ENCODE assay signal across 16 cellular contexts in the genomic region with DNA sequence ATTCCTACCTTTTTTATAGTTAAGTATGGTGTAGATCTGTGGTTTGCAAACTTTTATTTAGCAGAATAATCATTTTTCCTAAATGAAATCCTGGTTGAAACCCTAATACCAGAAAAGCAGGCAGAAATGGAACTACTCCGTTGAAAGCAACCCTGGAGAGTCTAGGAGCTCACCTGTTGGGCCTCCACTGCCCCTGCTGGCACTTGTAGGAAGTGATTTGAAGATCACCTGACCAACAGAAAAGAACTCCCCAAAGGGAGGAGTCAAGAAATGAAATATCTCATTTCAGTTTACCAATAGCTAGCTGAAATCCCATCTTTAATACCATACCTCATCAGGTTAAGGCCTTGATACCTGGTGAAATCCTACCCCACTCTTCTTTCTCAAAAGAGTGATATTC.
DNase-seq lines count a peak whose midpoint lies in the region; ATAC-seq, FAIRE-seq and TF ChIP-seq lines count a peak whose summit lies in the region.
"Had no signal": no experiment of that assay in that cellular context is flagged by ENCODE, and none has a peak within 500 bp of the region (broad histone marks: within the 10 kb centered on the region; RNA-seq: fewer than 3 reads in every experiment).

No MANE protein-coding gene starts in this region.

- no peaks in the 10 kb centered on the region for H3K9me3 ChIP-seq in GM12878 (replicated peaks; ENCODE audit: control insufficient read depth, insufficient read depth, low read length)
- no peaks in the 10 kb centered on the region for H3K9me3 ChIP-seq in adrenal gland (replicated peaks in 1 of 3)
- H3K9me3 ChIP-seq: tibial nerve had no signal

- SMC1A ChIA-PET in GM12878 (lab: Charles Lee; ENCODE audit: uncharacterized antibody, unreplicated experiment), result no interaction called here

- TF ChIP-seq RAD21 in GM12878 (IDR thresholded peaks at IDR 0.05; ENCODE audit: insufficient read depth, low read depth, low read length), result 0 out of 2 replicates have a peak, but pooled peaks have one; percentile 20

- POLR2A ChIA-PET in GM12878 (lab: Charles Lee), result no interaction called here

- intact Hi-C loops in GM12878 (cut with micrococcal nuclease; ENCODE audit: unreplicated experiment) (no loop called here), adrenal gland (cut with DNase I) (no loop called here)

- CTCF ChIA-PET in GM12878 (lab: Yijun Ruan, JAX), result interaction anchor here (0.7 kb wide), 1 partner anchor 96 kb away, joined by 3 read pairs; no protein-coding TSS in a partner anchor

- no peak for FAIRE-seq in GM12878 (lab: Jason Lieb, UNC)

- 11% methylated on average over 1 of the region's 1 CpG for WGBS in GM12878 (ENCODE audit: insufficient coverage, insufficient replicate concordance, low lambda C conversion rate, missing lambda C conversion rate)
- 55 to 91% (median 73%) methylated on average over 1 of the region's 1 CpG for WGBS in adrenal gland, 4 donors

- H2AFZ ChIP-seq in GM12878 (ENCODE audit: control insufficient read depth, low read depth, low read length), result no peak overlapping the region

- no peaks in the 10 kb centered on the region for H3K27me3 ChIP-seq in GM12878 (replicated peaks in 1 of 2; ENCODE audit: control insufficient read depth in 2 of 2, insufficient read depth in 2 of 2, low read length in 1 of 2)
- H3K27me3 ChIP-seq in adrenal gland, result no peaks in the 10 kb centered on the region
- H3K27me3 ChIP-seq: right atrium auricular region, tibial nerve had no signal

- no TSS peak for BruUV-seq in GM12878 (replicated peaks; lab: Mats Ljungman, UMichigan)

- TF ChIP-seq CTCF in GM12878 (IDR thresholded peaks at IDR 0.05 in 2 of 3, conservative IDR thresholded peaks at IDR 0.05 in 1 of 3; ENCODE audit: control insufficient read depth in 2 of 3, extremely low read depth in 1 of 3, insufficient read depth in 1 of 3, low read depth in 3 of 3, low read length in 3 of 3) (0 out of 6 replicates have a peak, but pooled peaks of 1 of the 3 experiments have one; percentile 17), adrenal gland (IDR thresholded peaks at IDR 0.05) (no peak)

- no peak overlapping the region for H3K4me2 ChIP-seq in GM12878 (ENCODE audit: control insufficient read depth, insufficient read depth)

- no peak for TF ChIP-seq POLR2A in GM12878 (IDR thresholded peaks at IDR 0.05; ENCODE audit: low read depth, low read length)
- TF ChIP-seq POLR2A in adrenal gland (IDR thresholded peaks at IDR 0.05), result no peak

- H4K20me1 ChIP-seq in GM12878 (ENCODE audit: control insufficient read depth, insufficient read depth), result no peaks in the 10 kb centered on the region

- H3K4me1 Mint-ChIP-seq in stimulated activated naive CD8-positive, alpha-beta T cell treated with anti-CD3 and anti-CD28 coated beads, Interleukin-15, amount 100 ng/mL, for 72 hours, result no peaks in the 10 kb centered on the region
- H3K4me1 Mint-ChIP-seq: activated CD4-positive, alpha-beta memory T cell treated with anti-CD3 and anti-CD28 coated beads, Interleukin-2, amount 10 ng/mL, durations not matched to agents 7 days and 5 days; activated T-helper 17 cell treated with anti-CD3 and anti-CD28 coated beads, Interleukin-2, amount 50 U/mL, for 72 hours had no signal

- RAD21 ChIA-PET in GM12878 (lab: Charles Lee; ENCODE audit: unreplicated experiment), result no interaction called here

- H3K36me3 ChIP-seq in GM12878 (ENCODE audit: control insufficient read depth in 2 of 2, insufficient read depth in 2 of 2, low read length in 1 of 2) (no peaks in the 10 kb centered on the region), adrenal gland (replicated peaks in 1 of 2) (no peaks in the 10 kb centered on the region)
- H3K36me3 ChIP-seq: right atrium auricular region, tibial nerve had no signal

- H3K4me3 ChIP-seq in GM12878 (no peak overlapping the region), adrenal gland (no peak overlapping the region)
- H3K4me3 ChIP-seq: right atrium auricular region, tibial nerve had no signal

- in situ Hi-C loops in GM12878 (cut with MboI), result no loop called here

- no peaks in the 10 kb centered on the region for H3K79me2 ChIP-seq in GM12878 (ENCODE audit: control insufficient read depth, insufficient read depth, low read length)

- TF ChIP-seq EP300 in GM12878 (IDR thresholded peaks at IDR 0.05; ENCODE audit: borderline replicate concordance in 1 of 2, control insufficient read depth in 1 of 2, low read depth in 2 of 2, low read length in 2 of 2), result no peak

- H3K9ac ChIP-seq in GM12878 (ENCODE audit: control insufficient read depth, insufficient read depth, low read length), result no peak overlapping the region

- H3K9me3 Mint-ChIP-seq in stimulated activated naive CD8-positive, alpha-beta T cell treated with anti-CD3 and anti-CD28 coated beads, Interleukin-15, amount 100 ng/mL, for 72 hours, result no peaks in the 10 kb centered on the region
- H3K9me3 Mint-ChIP-seq: activated T-helper 17 cell treated with anti-CD3 and anti-CD28 coated beads, Interleukin-2, amount 50 U/mL, for 72 hours had no signal

- H3K4me1 ChIP-seq in GM12878 (ENCODE audit: control insufficient read depth, insufficient read depth, low read length), result no peaks in the 10 kb centered on the region
- no peaks in the 10 kb centered on the region for H3K4me1 ChIP-seq in adrenal gland (replicated peaks in 1 of 2)
- H3K4me1 ChIP-seq: right atrium auricular region, tibial nerve had no signal

- H3K4me3 Mint-ChIP-seq in stimulated activated naive CD8-positive, alpha-beta T cell treated with anti-CD3 and anti-CD28 coated beads, Interleukin-15, amount 100 ng/mL, for 72 hours, result no peak overlapping the region
- H3K4me3 Mint-ChIP-seq: activated CD4-positive, alpha-beta memory T cell treated with anti-CD3 and anti-CD28 coated beads, Interleukin-2, amount 10 ng/mL, durations not matched to agents 7 days and 5 days; activated T-helper 17 cell treated with anti-CD3 and anti-CD28 coated beads, Interleukin-2, amount 50 U/mL, for 72 hours had no signal

- no peak for ATAC-seq in stimulated activated naive CD8-positive, alpha-beta T cell treated with anti-CD3 and anti-CD28 coated beads, Interleukin-15, Interleukin-2, amounts not matched to agents 100 U/mL and 50 U/mL, for 24 hours
- ATAC-seq in stimulated activated naive CD8-positive, alpha-beta T cell treated with anti-CD3 and anti-CD28 coated beads, Interleukin-15, amount 100 ng/mL, for 72 hours, result no peak
- ATAC-seq in GM12878 (peak; percentile 55), HG02981 (IDR thresholded peaks at IDR 0.05; ENCODE audit: unreplicated experiment) (no peak)
- ATAC-seq: activated T-helper 17 cell treated with anti-CD3 and anti-CD28 coated beads, Interleukin-2, amount 50 U/mL, for 72 hours had no signal

- H3K27ac Mint-ChIP-seq in stimulated activated naive CD8-positive, alpha-beta T cell treated with anti-CD3 and anti-CD28 coated beads, Interleukin-15, amount 100 ng/mL, for 72 hours, result no peak overlapping the region
- H3K27ac Mint-ChIP-seq: activated CD4-positive, alpha-beta memory T cell treated with anti-CD3 and anti-CD28 coated beads, Interleukin-2, amount 10 ng/mL, durations not matched to agents 7 days and 5 days; activated T-helper 17 cell treated with anti-CD3 and anti-CD28 coated beads, Interleukin-2, amount 50 U/mL, for 72 hours had no signal

- peak; percentile 1 for DNase-seq in stimulated activated naive CD8-positive, alpha-beta T cell treated with anti-CD3 and anti-CD28 coated beads, Interleukin-15, Interleukin-2, amounts not matched to agents 100 U/mL and 50 U/mL, for 24 hours
- DNase-seq in stimulated activated naive CD8-positive, alpha-beta T cell treated with anti-CD3 and anti-CD28 coated beads, Interleukin-15, amount 100 ng/mL, for 72 hours, result no peak
- DNase-seq in HT-29 (ENCODE audit: low spot score), result peak; percentile 25
- no peak for DNase-seq in GM12878 (ENCODE audit: low read depth, low spot score)
- DNase-seq in NCI-H345 treated with DMSO at 0.1 percent for 48 hours (lab: John Stamatoyannopoulos, UW; ENCODE audit: unreplicated experiment), result no peak
- DNase-seq in adrenal gland, result no peak
- no peak for DNase-seq in NCI-H524 (lab: John Stamatoyannopoulos, UW)
- DNase-seq: activated CD4-positive, alpha-beta memory T cell treated with anti-CD3 and anti-CD28 coated beads, Interleukin-2, amount 10 ng/mL, durations not matched to agents 7 days and 5 days; DMS79; NCI-H2029 treated with DMSO at 0.1 percent for 48 hours; stimulated activated CD4-positive, alpha-beta T cell treated with anti-CD3 and anti-CD28 coated beads, Interleukin-2, amount 100 ng/mL, for 24 hours; stimulated activated CD8-positive, alpha-beta memory T cell treated with anti-CD3 and anti-CD28 coated beads, Interleukin-4, amount 100 ng/mL, for 48 hours had no signal

- H3K27ac ChIP-seq in GM12878 (ENCODE audit: control insufficient read depth, insufficient read depth) (no peak overlapping the region), adrenal gland (no peak overlapping the region)
- H3K27ac ChIP-seq: right atrium auricular region, tibial nerve had no signal

- no peaks in the 10 kb centered on the region for H3K27me3 Mint-ChIP-seq in stimulated activated naive CD8-positive, alpha-beta T cell treated with anti-CD3 and anti-CD28 coated beads, Interleukin-15, amount 100 ng/mL, for 72 hours
- H3K27me3 Mint-ChIP-seq: activated CD4-positive, alpha-beta memory T cell treated with anti-CD3 and anti-CD28 coated beads, Interleukin-2, amount 10 ng/mL, durations not matched to agents 7 days and 5 days; activated T-helper 17 cell treated with anti-CD3 and anti-CD28 coated beads, Interleukin-2, amount 50 U/mL, for 72 hours had no signal

TF ChIP-seq in GM12878, 131 proteins besides CTCF, POLR2A, EP300 and RAD21:
- no peak for TF ChIP-seq MYB (IDR thresholded peaks at IDR 0.05; ENCODE audit: borderline replicate concordance, low read depth, low read length)
- TF ChIP-seq BHLHE40 (IDR thresholded peaks at IDR 0.05; ENCODE audit: borderline replicate concordance in 1 of 2, low read depth in 2 of 2, low read length in 1 of 2), result no peak
- no peak for TF ChIP-seq SUZ12 (IDR thresholded peaks at IDR 0.05; ENCODE audit: unreplicated experiment)
TF ChIP-seq in GM12878: peak in this region for 0.

Comparison
In these comparisons a context has a peak if more than half of its experiments do, and no peak if none do; other contexts are left out.
1. DNase-seq: peak in stimulated activated naive CD8-positive, alpha-beta T cell treated with anti-CD3 and anti-CD28 coated beads, Interleukin-15, Interleukin-2, amounts not matched to agents 100 U/mL and 50 U/mL, for 24 hours (single experiment) and HT-29 (single experiment); none in stimulated activated naive CD8-positive, alpha-beta T cell treated with anti-CD3 and anti-CD28 coated beads, Interleukin-15, amount 100 ng/mL, for 72 hours (0 of 2), GM12878 (single experiment), NCI-H345 treated with DMSO at 0.1 percent for 48 hours (single experiment), adrenal gland (0 of 7) and NCI-H524 (0 of 2).